In the genomic region with DNA sequence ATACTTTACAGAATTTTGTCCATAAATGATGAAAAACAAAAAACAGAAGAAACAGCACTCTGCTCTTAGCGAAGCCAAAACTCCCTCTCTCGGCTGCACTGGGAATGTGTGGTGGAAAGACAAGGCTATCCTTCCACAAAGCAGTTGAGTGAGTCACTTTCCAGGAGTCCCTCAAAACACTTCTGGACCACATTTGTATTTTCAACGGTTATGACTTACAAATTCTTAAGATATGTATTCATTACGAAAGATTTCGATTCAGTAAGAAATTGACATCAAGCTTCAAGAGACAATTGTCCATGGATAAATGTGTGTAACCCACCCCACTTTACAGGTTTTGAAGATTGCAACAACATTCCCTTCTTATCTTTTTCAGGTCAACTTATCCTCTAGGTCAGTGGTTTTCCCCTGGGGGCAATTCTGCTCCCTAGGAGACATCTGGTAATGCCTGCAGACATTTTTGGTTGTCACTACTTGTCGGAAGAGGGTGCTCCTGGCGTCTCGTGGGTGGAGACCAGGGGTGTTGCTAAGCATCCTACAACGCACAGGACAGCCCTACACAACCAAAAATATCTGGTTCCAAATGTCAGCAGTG, we compare ENCODE assay signal across 14 cellular contexts.
DNase-seq lines count a peak whose midpoint lies in the region; ATAC-seq and TF ChIP-seq lines count a peak whose summit lies in the region.
"Had no signal": no experiment of that assay in that cellular context is flagged by ENCODE, and none has a peak within 500 bp of the region (broad histone marks: within the 10 kb centered on the region; RNA-seq: fewer than 3 reads in every experiment).

No MANE protein-coding gene starts in this region.

- peaks cover 71% of the 10 kb centered on the region for H3K36me3 ChIP-seq in SJSA1
- H3K36me3 ChIP-seq in smooth muscle cell (ENCODE audit: low read depth), result peaks cover 9% of the 10 kb centered on the region

- peak; percentile 24 for DNase-seq in activated CD4-positive, alpha-beta T cell treated with anti-CD3 and anti-CD28 coated beads, Interleukin-2, amount 10 ng/mL, durations not matched to agents 24 days and 14 days
- DNase-seq in activated CD4-positive, alpha-beta T cell treated with anti-CD3 and anti-CD28 coated beads for 1 hour, result no peak
- DNase-seq in SJSA1 (ENCODE audit: low read depth in 1 of 2, low spot score in 2 of 2), result peak; percentile 89 to 92
- peak; percentile 93 for DNase-seq in fibroblast of pulmonary artery (ENCODE audit: low read depth)
- DNase-seq in smooth muscle cell (lab: John Stamatoyannopoulos, UW; ENCODE audit: unreplicated experiment), result no peak
- no peak for DNase-seq in SHP77 (lab: John Stamatoyannopoulos, UW)
- DNase-seq in stimulated activated CD8-positive, alpha-beta memory T cell treated with anti-CD3 and anti-CD28 coated beads, Interleukin-4, amount 100 ng/mL, for 48 hours, result no peak
- DNase-seq: activated naive CD8-positive, alpha-beta T cell treated with anti-CD3 and anti-CD28 coated beads, Interleukin-2, amount 50 U/mL, for 24 hours; NCI-H2081 treated with DMSO at 0.1 percent for 48 hours; nephron progenitor cell; OCI-M1 had no signal

- no peak overlapping the region for H3K4me3 Mint-ChIP-seq in activated CD4-positive, alpha-beta T cell treated with anti-CD3 and anti-CD28 coated beads, Interleukin-2, amount 10 ng/mL, durations not matched to agents 24 days and 14 days
- H3K4me3 Mint-ChIP-seq: activated naive CD8-positive, alpha-beta T cell treated with anti-CD3 and anti-CD28 coated beads, Interleukin-2, amount 50 U/mL, for 24 hours; nephron progenitor cell; stimulated activated memory B cell treated with anti-CD40 and anti-IgM and Interleukin-4, amounts not matched to agents 10 μg/mL and 1 μg/mL and 100 μg/mL, for 72 hours had no signal

- no peak overlapping the region for H3K27ac Mint-ChIP-seq in activated CD4-positive, alpha-beta T cell treated with anti-CD3 and anti-CD28 coated beads, Interleukin-2, amount 10 ng/mL, durations not matched to agents 24 days and 14 days
- H3K27ac Mint-ChIP-seq: activated naive CD8-positive, alpha-beta T cell treated with anti-CD3 and anti-CD28 coated beads, Interleukin-2, amount 50 U/mL, for 24 hours; nephron progenitor cell; stimulated activated memory B cell treated with anti-CD40 and anti-IgM and Interleukin-4, amounts not matched to agents 10 μg/mL and 1 μg/mL and 100 μg/mL, for 72 hours had no signal

- TF ChIP-seq CTCF in fibroblast of pulmonary artery (IDR thresholded peaks at IDR 0.05; ENCODE audit: low read length, missing control alignments), result peak; percentile 82
- TF ChIP-seq CTCF in smooth muscle cell (IDR thresholded peaks at IDR 0.05; ENCODE audit: borderline replicate concordance, insufficient read depth, poor library complexity, severe bottlenecking), result peak; percentile 33

- H3K4me1 Mint-ChIP-seq in activated CD4-positive, alpha-beta T cell treated with anti-CD3 and anti-CD28 coated beads, Interleukin-2, amount 10 ng/mL, durations not matched to agents 24 days and 14 days, result no peaks in the 10 kb centered on the region
- H3K4me1 Mint-ChIP-seq: activated naive CD8-positive, alpha-beta T cell treated with anti-CD3 and anti-CD28 coated beads, Interleukin-2, amount 50 U/mL, for 24 hours; nephron progenitor cell; stimulated activated memory B cell treated with anti-CD40 and anti-IgM and Interleukin-4, amounts not matched to agents 10 μg/mL and 1 μg/mL and 100 μg/mL, for 72 hours had no signal

- ATAC-seq in HG02571 (IDR thresholded peaks at IDR 0.05; ENCODE audit: unreplicated experiment), result no peak
- ATAC-seq: activated naive CD8-positive, alpha-beta T cell treated with anti-CD3 and anti-CD28 coated beads, Interleukin-2, amount 50 U/mL, for 24 hours; stimulated activated memory B cell treated with anti-CD40 and anti-IgM and Interleukin-4, amounts not matched to agents 10 μg/mL and 1 μg/mL and 100 μg/mL, for 72 hours had no signal

- WGBS in smooth muscle cell (ENCODE audit: low lambda C conversion rate), result 28% methylated on average over 9 of the region's 9 CpGs

- H3K9me3 ChIP-seq in SJSA1 (replicated peaks) (no peaks in the 10 kb centered on the region), smooth muscle cell (replicated peaks; ENCODE audit: low read depth) (no peaks in the 10 kb centered on the region)

- no peak overlapping the region for H2AFZ ChIP-seq in smooth muscle cell (ENCODE audit: low read depth)

- intact Hi-C loops in activated CD4-positive, alpha-beta T cell treated with anti-CD3 and anti-CD28 coated beads, Interleukin-2, amount 10 ng/mL, durations not matched to agents 24 days and 14 days (cut with micrococcal nuclease), result no loop called here

- H3K4me3 ChIP-seq in SJSA1 (no peak overlapping the region), fibroblast of pulmonary artery (replicated peaks; ENCODE audit: low read depth, low read length) (no peak overlapping the region), smooth muscle cell (no peak overlapping the region)

- no peaks in the 10 kb centered on the region for H3K79me2 ChIP-seq in smooth muscle cell (ENCODE audit: low read depth)

- H3K4me2 ChIP-seq in smooth muscle cell, result peak overlapping the region; percentile 14

- peak overlapping the region; percentile 85 for H3K27ac ChIP-seq in SJSA1
- H3K27ac ChIP-seq in smooth muscle cell (ENCODE audit: low read depth), result peak overlapping the region; percentile 59
- H3K27ac ChIP-seq: 22Rv1 had no signal

- no peak overlapping the region for H3K9ac ChIP-seq in smooth muscle cell (ENCODE audit: low read depth)

- H3F3A ChIP-seq in smooth muscle cell (ENCODE audit: low read depth), result peaks cover 18% of the 10 kb centered on the region

- H3K27me3 Mint-ChIP-seq in activated CD4-positive, alpha-beta T cell treated with anti-CD3 and anti-CD28 coated beads, Interleukin-2, amount 10 ng/mL, durations not matched to agents 24 days and 14 days, result no peaks in the 10 kb centered on the region
- H3K27me3 Mint-ChIP-seq: activated naive CD8-positive, alpha-beta T cell treated with anti-CD3 and anti-CD28 coated beads, Interleukin-2, amount 50 U/mL, for 24 hours; stimulated activated memory B cell treated with anti-CD40 and anti-IgM and Interleukin-4, amounts not matched to agents 10 μg/mL and 1 μg/mL and 100 μg/mL, for 72 hours had no signal

- peaks cover 6% of the 10 kb centered on the region for H3K9me3 Mint-ChIP-seq in activated CD4-positive, alpha-beta T cell treated with anti-CD3 and anti-CD28 coated beads, Interleukin-2, amount 10 ng/mL, durations not matched to agents 24 days and 14 days
- H3K9me3 Mint-ChIP-seq: activated naive CD8-positive, alpha-beta T cell treated with anti-CD3 and anti-CD28 coated beads, Interleukin-2, amount 50 U/mL, for 24 hours; stimulated activated memory B cell treated with anti-CD40 and anti-IgM and Interleukin-4, amounts not matched to agents 10 μg/mL and 1 μg/mL and 100 μg/mL, for 72 hours had no signal

- H3K27me3 ChIP-seq in SJSA1 (replicated peaks), result no peaks in the 10 kb centered on the region
- H3K27me3 ChIP-seq in smooth muscle cell (ENCODE audit: low read depth), result no peaks in the 10 kb centered on the region

- H3K4me1 ChIP-seq in SJSA1 (replicated peaks), result peaks cover 45% of the 10 kb centered on the region
- peaks cover 19% of the 10 kb centered on the region for H3K4me1 ChIP-seq in smooth muscle cell (ENCODE audit: low read depth)

- H3K36me3 Mint-ChIP-seq in activated CD4-positive, alpha-beta T cell treated with anti-CD3 and anti-CD28 coated beads, Interleukin-2, amount 10 ng/mL, durations not matched to agents 24 days and 14 days (ENCODE audit: low read depth), result no peaks in the 10 kb centered on the region
- H3K36me3 Mint-ChIP-seq: stimulated activated memory B cell treated with anti-CD40 and anti-IgM and Interleukin-4, amounts not matched to agents 10 μg/mL and 1 μg/mL and 100 μg/mL, for 72 hours had no signal

- H4K20me1 ChIP-seq in smooth muscle cell (ENCODE audit: low read depth), result peaks cover 86% of the 10 kb centered on the region

Comparison
In these comparisons a context has a peak if more than half of its experiments do, and no peak if none do; other contexts are left out.
1. DNase-seq: peak in activated CD4-positive, alpha-beta T cell treated with anti-CD3 and anti-CD28 coated beads, Interleukin-2, amount 10 ng/mL, durations not matched to agents 24 days and 14 days (single experiment), SJSA1 (2 of 2) and fibroblast of pulmonary artery (single experiment); none in activated CD4-positive, alpha-beta T cell treated with anti-CD3 and anti-CD28 coated beads for 1 hour (single experiment), smooth muscle cell (single experiment), SHP77 (0 of 2) and stimulated activated CD8-positive, alpha-beta memory T cell treated with anti-CD3 and anti-CD28 coated beads, Interleukin-4, amount 100 ng/mL, for 48 hours (single experiment).